Comparison of ENCODE assay signal across 1 cellular context in the genomic region with DNA sequence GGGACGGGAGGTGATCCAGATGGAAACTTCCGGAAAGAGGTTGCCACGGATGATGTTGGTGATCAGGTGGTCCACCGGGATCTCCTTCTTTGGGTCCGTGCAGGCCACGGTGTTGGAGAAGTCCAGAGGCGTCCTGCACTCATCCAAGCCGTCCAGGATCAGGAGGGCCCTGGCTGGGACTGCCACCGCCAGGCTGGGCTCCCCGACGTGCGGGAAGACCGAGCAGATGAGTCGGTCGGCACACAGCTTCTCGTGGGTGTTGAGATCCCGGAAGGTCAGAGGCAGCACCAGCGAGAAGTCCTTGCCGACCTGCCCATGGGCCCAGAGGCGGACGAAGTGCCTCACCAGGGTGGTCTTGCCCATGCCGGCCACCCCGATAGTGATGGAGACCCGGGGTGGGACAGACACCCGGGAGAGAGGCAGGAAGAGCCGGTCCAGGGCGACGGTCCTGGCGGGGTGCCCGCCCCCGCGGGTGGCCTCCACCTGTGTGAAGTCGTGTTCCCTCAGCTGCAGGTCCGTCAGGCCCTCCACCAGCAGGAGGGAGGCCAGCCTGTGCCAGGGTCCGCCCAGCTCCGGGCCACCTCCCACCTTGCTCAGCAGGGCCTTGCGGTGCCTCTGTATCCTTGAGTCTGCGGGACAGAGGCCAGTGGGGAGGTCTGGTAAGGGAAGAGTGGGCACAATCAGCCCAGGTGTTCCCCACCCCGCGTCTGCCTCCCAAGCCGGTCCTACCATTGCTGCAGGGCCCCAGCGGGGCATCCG.
TF ChIP-seq lines count a peak whose summit lies in the region.

No MANE protein-coding gene starts in this region.

TF ChIP-seq in HepG2, 621 proteins besides CTCF, POLR2A, EP300 and RAD21:
- no peak for TF ChIP-seq RXRB (CRISPR knock-in tag; IDR thresholded peaks at IDR 0.05; ENCODE audit: borderline replicate concordance)
- TF ChIP-seq, protein P1, sequence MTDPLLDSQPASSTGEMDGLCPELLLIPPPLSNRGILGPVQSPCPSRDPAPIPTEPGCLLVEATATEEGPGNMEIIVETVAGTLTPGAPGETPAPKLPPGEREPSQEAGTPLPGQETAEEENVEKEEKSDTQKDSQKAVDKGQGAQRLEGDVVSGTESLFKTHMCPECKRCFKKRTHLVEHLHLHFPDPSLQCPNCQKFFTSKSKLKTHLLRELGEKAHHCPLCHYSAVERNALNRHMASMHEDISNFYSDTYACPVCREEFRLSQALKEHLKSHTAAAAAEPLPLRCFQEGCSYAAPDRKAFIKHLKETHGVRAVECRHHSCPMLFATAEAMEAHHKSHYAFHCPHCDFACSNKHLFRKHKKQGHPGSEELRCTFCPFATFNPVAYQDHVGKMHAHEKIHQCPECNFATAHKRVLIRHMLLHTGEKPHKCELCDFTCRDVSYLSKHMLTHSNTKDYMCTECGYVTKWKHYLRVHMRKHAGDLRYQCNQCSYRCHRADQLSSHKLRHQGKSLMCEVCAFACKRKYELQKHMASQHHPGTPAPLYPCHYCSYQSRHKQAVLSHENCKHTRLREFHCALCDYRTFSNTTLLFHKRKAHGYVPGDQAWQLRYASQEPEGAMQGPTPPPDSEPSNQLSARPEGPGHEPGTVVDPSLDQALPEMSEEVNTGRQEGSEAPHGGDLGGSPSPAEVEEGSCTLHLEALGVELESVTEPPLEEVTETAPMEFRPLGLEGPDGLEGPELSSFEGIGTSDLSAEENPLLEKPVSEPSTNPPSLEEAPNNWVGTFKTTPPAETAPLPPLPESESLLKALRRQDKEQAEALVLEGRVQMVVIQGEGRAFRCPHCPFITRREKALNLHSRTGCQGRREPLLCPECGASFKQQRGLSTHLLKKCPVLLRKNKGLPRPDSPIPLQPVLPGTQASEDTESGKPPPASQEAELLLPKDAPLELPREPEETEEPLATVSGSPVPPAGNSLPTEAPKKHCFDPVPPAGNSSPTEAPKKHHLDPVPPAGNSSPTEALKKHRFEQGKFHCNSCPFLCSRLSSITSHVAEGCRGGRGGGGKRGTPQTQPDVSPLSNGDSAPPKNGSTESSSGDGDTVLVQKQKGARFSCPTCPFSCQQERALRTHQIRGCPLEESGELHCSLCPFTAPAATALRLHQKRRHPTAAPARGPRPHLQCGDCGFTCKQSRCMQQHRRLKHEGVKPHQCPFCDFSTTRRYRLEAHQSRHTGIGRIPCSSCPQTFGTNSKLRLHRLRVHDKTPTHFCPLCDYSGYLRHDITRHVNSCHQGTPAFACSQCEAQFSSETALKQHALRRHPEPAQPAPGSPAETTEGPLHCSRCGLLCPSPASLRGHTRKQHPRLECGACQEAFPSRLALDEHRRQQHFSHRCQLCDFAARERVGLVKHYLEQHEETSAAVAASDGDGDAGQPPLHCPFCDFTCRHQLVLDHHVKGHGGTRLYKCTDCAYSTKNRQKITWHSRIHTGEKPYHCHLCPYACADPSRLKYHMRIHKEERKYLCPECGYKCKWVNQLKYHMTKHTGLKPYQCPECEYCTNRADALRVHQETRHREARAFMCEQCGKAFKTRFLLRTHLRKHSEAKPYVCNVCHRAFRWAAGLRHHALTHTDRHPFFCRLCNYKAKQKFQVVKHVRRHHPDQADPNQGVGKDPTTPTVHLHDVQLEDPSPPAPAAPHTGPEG (CRISPR knock-in tag; IDR thresholded peaks at IDR 0.05), result no peak
- no peak for TF ChIP-seq BORCS8-MEF2B (CRISPR knock-in tag; IDR thresholded peaks at IDR 0.05)
- no peak for TF ChIP-seq MXD1 (CRISPR knock-in tag; IDR thresholded peaks at IDR 0.05)
- no peak for TF ChIP-seq SATB2 (CRISPR knock-in tag; IDR thresholded peaks at IDR 0.05)
- TF ChIP-seq ZNF264 (CRISPR knock-in tag; IDR thresholded peaks at IDR 0.05), result no peak
- TF ChIP-seq RFX5 (IDR thresholded peaks at IDR 0.05; ENCODE audit: low read depth, low read length), result no peak
- no peak for TF ChIP-seq ZNF775 (CRISPR knock-in tag; IDR thresholded peaks at IDR 0.05; ENCODE audit: borderline replicate concordance)
